Comparison of ENCODE assay signal across 8 cellular contexts in the genomic region with DNA sequence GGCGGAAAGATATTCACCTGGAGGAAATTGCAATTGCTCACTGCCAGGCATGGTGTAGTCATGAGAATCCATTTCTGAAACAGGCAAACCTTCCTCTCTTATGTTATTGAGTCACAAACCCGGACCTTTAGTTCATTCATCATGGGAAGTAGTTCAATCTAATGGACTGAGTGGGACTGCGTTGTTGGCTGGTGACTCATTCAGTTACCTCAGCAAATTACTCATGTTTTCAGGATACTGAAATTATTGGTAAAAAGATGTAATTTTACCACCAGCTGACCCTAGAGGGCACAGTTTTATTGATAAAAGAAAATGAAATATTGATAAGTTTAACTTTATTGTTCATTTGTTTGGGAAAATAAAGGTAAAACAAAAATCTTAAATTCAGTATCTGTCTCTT.
DNase-seq lines count a peak whose midpoint lies in the region; ATAC-seq and TF ChIP-seq lines count a peak whose summit lies in the region.

No MANE protein-coding gene starts in this region.

- H3K4me2 ChIP-seq in osteoblast (ENCODE audit: insufficient read depth, low read length) = no peak overlapping the region

- H3K36me3 ChIP-seq in osteoblast (ENCODE audit: insufficient read depth, low read length) (no peaks in the 10 kb centered on the region), upper lobe of right lung (no peaks in the 10 kb centered on the region)

- no peaks in the 10 kb centered on the region for H4K20me1 ChIP-seq in osteoblast (ENCODE audit: insufficient read depth, low read length)

- peak; percentile 92 for DNase-seq in AG10803 (ENCODE audit: low read depth)
- DNase-seq in HT1080 (ENCODE audit: low read depth) = peak; percentile 96
- DNase-seq in fibroblast of mammary gland (ENCODE audit: low read depth) = peak; percentile 97
- DNase-seq in osteoblast (ENCODE audit: insufficient read length, low spot score, missing footprints) = no peak
- DNase-seq in SK-N-DZ (ENCODE audit: low spot score) = no peak
- DNase-seq in activated T-cell treated with anti-CD3 and anti-CD28 coated beads for 4 hours = no peak
- no peak for DNase-seq in upper lobe of right lung

- intact Hi-C loops in upper lobe of right lung (cut with DNase I) = no loop called here

- H3K4me1 ChIP-seq in osteoblast (ENCODE audit: insufficient read depth, low read length) (no peaks in the 10 kb centered on the region), upper lobe of right lung (no peaks in the 10 kb centered on the region)

- H2AFZ ChIP-seq in osteoblast (ENCODE audit: low read length) = no peak overlapping the region

- peak; percentile 41 for TF ChIP-seq CTCF in AG10803 (conservative IDR thresholded peaks at IDR 0.05; ENCODE audit: low read length)
- peak; percentile 11 for TF ChIP-seq CTCF in fibroblast of mammary gland (conservative IDR thresholded peaks at IDR 0.05; ENCODE audit: control insufficient read depth, insufficient read depth, low read depth, low read length)
- no peak for TF ChIP-seq CTCF in osteoblast (IDR thresholded peaks at IDR 0.05; ENCODE audit: extremely low read depth, low read depth, low read length)
- no peak for TF ChIP-seq CTCF in upper lobe of right lung (IDR thresholded peaks at IDR 0.05)

- ATAC-seq in GM19397 (IDR thresholded peaks at IDR 0.05; ENCODE audit: unreplicated experiment) (peak; percentile 59), upper lobe of right lung (no peak)

- H3K9me3 ChIP-seq in osteoblast (ENCODE audit: low read depth, low read length) (no peaks in the 10 kb centered on the region), upper lobe of right lung (no peaks in the 10 kb centered on the region)

- H3K27ac ChIP-seq in osteoblast (ENCODE audit: low read depth, low read length) (no peak overlapping the region), upper lobe of right lung (no peak overlapping the region)

- H3K27me3 ChIP-seq in osteoblast (ENCODE audit: insufficient read depth, low read length) (no peaks in the 10 kb centered on the region), upper lobe of right lung (no peaks in the 10 kb centered on the region)

- no peaks in the 10 kb centered on the region for H3K79me2 ChIP-seq in osteoblast (ENCODE audit: insufficient read depth, low read length)

- H3K4me3 ChIP-seq in AG10803 (ENCODE audit: low read length) = no peak overlapping the region
- no peak overlapping the region for H3K4me3 ChIP-seq in fibroblast of mammary gland (ENCODE audit: control insufficient read depth, low read depth, low read length)
- no peak overlapping the region for H3K4me3 ChIP-seq in osteoblast (ENCODE audit: insufficient read depth, low read length)
- no peak overlapping the region for H3K4me3 ChIP-seq in upper lobe of right lung

Comparison
In these comparisons a context has a peak if more than half of its experiments do, and no peak if none do; other contexts are left out.
1. DNase-seq: peak in AG10803 (single experiment), HT1080 (single experiment) and fibroblast of mammary gland (single experiment); none in osteoblast (single experiment), SK-N-DZ (single experiment), activated T-cell treated with anti-CD3 and anti-CD28 coated beads for 4 hours (single experiment) and upper lobe of right lung (single experiment).
2. CTCF ChIP-seq: peak in AG10803 (single experiment) and fibroblast of mammary gland (single experiment); none in osteoblast (single experiment) and upper lobe of right lung (single experiment).